In genomic region chr17:78588258-78589030, GRCh38 we compare ENCODE assay signal across 27 cellular contexts. TPM values are rescaled to one million over a fixed set of nuclear protein-coding genes. Genes with fewer than 3 reads are reported as not detected.
DNase-seq lines count a peak whose midpoint lies in the region; ATAC-seq and TF ChIP-seq lines count a peak whose summit lies in the region.
"Had no signal": no experiment of that assay in that cellular context is flagged by ENCODE, and none has a peak within 500 bp of the region (broad histone marks: within the 10 kb centered on the region; RNA-seq: fewer than 3 reads in every experiment).

No MANE protein-coding gene starts in this region.

- no peak overlapping the region for H2BK120ac ChIP-seq in mesendoderm (ENCODE audit: low read depth, low read length)

- DNase-seq in Karpas-422 (peak; percentile 49), T-helper 17 cell (no peak), mesendoderm (no peak), PC-3 (no peak), C1 segment of cervical spinal cord (lab: John Stamatoyannopoulos, UW) (no peak)
- DNase-seq: ACHN; activated effector memory CD4-positive, alpha-beta T cell treated with anti-CD3 and anti-CD28 coated beads, Interleukin-2, amount 50 U/mL, for 16 hours; effector memory CD4-positive, alpha-beta T cell; erythroblast; GM23248; head of caudate nucleus; mammary epithelial cell; NCI-H1048; NCI-H2029 treated with DMSO at 0.1 percent for 48 hours; NCI-H510A; nucleus accumbens; stimulated activated CD4-positive, alpha-beta T cell treated with anti-CD3 and anti-CD28 coated beads, Interleukin-4, amount 100 ng/mL, for 1 hour; stimulated activated naive B cell treated with anti-CD40 and anti-IgM and Interleukin-4, amounts not matched to agents 10 μg/mL and 1 μg/mL and 100 μg/mL, for 72 hours; T-cell; uterus had no signal

- H3K4me3 ChIP-seq in BLaER1 treated with 17β-estradiol and CSF1 and Interleukin-3, amounts not matched to agents 10 nM and 100 nM = peak overlapping the region in 2 of 10 experiments; percentile 1; a peak in 2 of 20 replicates
- H3K4me3 ChIP-seq in Karpas-422 (ENCODE audit: low read length) = no peak overlapping the region
- H3K4me3 ChIP-seq in mesendoderm (ENCODE audit: low read length) = no peak overlapping the region
- no peak overlapping the region for H3K4me3 ChIP-seq in PC-3 (ENCODE audit: low read length)
- H3K4me3 ChIP-seq: GM23248, Peyer's patch, uterus had no signal

- no peaks in the 10 kb centered on the region for H3K27me3 ChIP-seq in BLaER1 treated with 17β-estradiol and CSF1 and Interleukin-3, amounts not matched to agents 10 nM and 100 nM
- no peaks in the 10 kb centered on the region for H3K27me3 ChIP-seq in Karpas-422 (ENCODE audit: low read length)
- no peaks in the 10 kb centered on the region for H3K27me3 ChIP-seq in mesendoderm (ENCODE audit: insufficient read depth, low read length, poor library complexity)
- peaks cover 26% of the 10 kb centered on the region; the same call in 1 of the 2 replicates for H3K27me3 ChIP-seq in PC-3 (ENCODE audit: low read length)
- H3K27me3 ChIP-seq: Peyer's patch, uterus had no signal

- H3K79me1 ChIP-seq in mesendoderm (ENCODE audit: low read length) = no peaks in the 10 kb centered on the region

- ATAC-seq in T-helper 17 cell (no peak), GM18520 (IDR thresholded peaks at IDR 0.05; ENCODE audit: unreplicated experiment) (no peak), PC-3 (no peak), GM19328 (IDR thresholded peaks at IDR 0.05; ENCODE audit: unreplicated experiment) (no peak)
- ATAC-seq: stimulated activated naive B cell treated with anti-CD40 and anti-IgM and Interleukin-4, amounts not matched to agents 10 μg/mL and 1 μg/mL and 100 μg/mL, for 72 hours; T-cell had no signal

- H3K4me1 Mint-ChIP-seq in T-helper 17 cell = peaks cover 10% of the 10 kb centered on the region

- peak overlapping the region; percentile 39 for H3K27ac Mint-ChIP-seq in T-helper 17 cell
- H3K27ac Mint-ChIP-seq: T-cell had no signal

- TF ChIP-seq CTCF in PC-3 (conservative IDR thresholded peaks at IDR 0.05; ENCODE audit: low read depth, low read length) = no peak

- BruUV-seq in PC-3 (replicated peaks; lab: Mats Ljungman, UMichigan) = no TSS peak

- H2AK5ac ChIP-seq in mesendoderm (ENCODE audit: low read length) = no peak overlapping the region

- no peaks in the 10 kb centered on the region for H3K36me3 Mint-ChIP-seq in T-helper 17 cell (ENCODE audit: low read depth)
- H3K36me3 Mint-ChIP-seq: brain; stimulated activated naive B cell treated with anti-CD40 and anti-IgM and Interleukin-4, amounts not matched to agents 10 μg/mL and 1 μg/mL and 100 μg/mL, for 72 hours; T-cell had no signal

- no peak overlapping the region for H3K23ac ChIP-seq in mesendoderm (ENCODE audit: low read length)

- H2BK5ac ChIP-seq in mesendoderm (ENCODE audit: low read length) = no peak overlapping the region

- peaks cover 0 to 4% (median 0%) of the 10 kb centered on the region in 11 experiments; a peak in 2 of 22 replicates for H3K9me3 ChIP-seq in BLaER1 treated with 17β-estradiol and CSF1 and Interleukin-3, amounts not matched to agents 10 nM and 100 nM (replicated peaks in 1 of 11)
- no peaks in the 10 kb centered on the region for H3K9me3 ChIP-seq in Karpas-422 (ENCODE audit: low read length)
- H3K9me3 ChIP-seq in T-helper 17 cell (ENCODE audit: control insufficient read depth, low read length, poor library complexity, severe bottlenecking) = no peaks in the 10 kb centered on the region
- H3K9me3 ChIP-seq in PC-3 (ENCODE audit: low read length) = no peaks in the 10 kb centered on the region
- H3K9me3 ChIP-seq: Peyer's patch, uterus had no signal

- H3K18ac ChIP-seq in mesendoderm (ENCODE audit: low read length) = no peak overlapping the region

- POLR2A ChIA-PET in PC-3 (lab: Charles Lee; ENCODE audit: unreplicated experiment) = no interaction called here

- H2BK15ac ChIP-seq in mesendoderm (replicated peaks; ENCODE audit: low read depth) = no peak overlapping the region

- peak overlapping the region in 8 of 11 experiments; percentile 55 to 88 (median 82); a peak in 16 of 22 replicates for H3K9ac ChIP-seq in BLaER1 treated with 17β-estradiol and CSF1 and Interleukin-3, amounts not matched to agents 10 nM and 100 nM
- H3K9ac ChIP-seq in Karpas-422 (ENCODE audit: low read length) (no peak overlapping the region), mesendoderm (ENCODE audit: low read length) (no peak overlapping the region), PC-3 (ENCODE audit: low read length) (no peak overlapping the region)
- H3K9ac ChIP-seq: GM23248 had no signal

- H3K4ac ChIP-seq in mesendoderm (ENCODE audit: low read depth, low read length) = no peak overlapping the region

- no peaks in the 10 kb centered on the region for H3K9me2 ChIP-seq in Karpas-422 (replicated peaks; ENCODE audit: insufficient read depth, low read length)
- no peaks in the 10 kb centered on the region for H3K9me2 ChIP-seq in PC-3 (replicated peaks; ENCODE audit: low read length)

- no peak overlapping the region for H4K5ac ChIP-seq in mesendoderm (ENCODE audit: low read length)

- H3K79me2 ChIP-seq in Karpas-422 (ENCODE audit: low read length) (no peaks in the 10 kb centered on the region), mesendoderm (ENCODE audit: control insufficient read depth, insufficient read depth, low read length) (no peaks in the 10 kb centered on the region), PC-3 (ENCODE audit: low read length) (no peaks in the 10 kb centered on the region)

- H3K36me3 ChIP-seq in BLaER1 treated with 17β-estradiol and CSF1 and Interleukin-3, amounts not matched to agents 10 nM and 100 nM = no peaks in the 10 kb centered on the region
- H3K36me3 ChIP-seq in Karpas-422 (ENCODE audit: insufficient read depth, low read length) = no peaks in the 10 kb centered on the region
- no peaks in the 10 kb centered on the region for H3K36me3 ChIP-seq in mesendoderm (ENCODE audit: control insufficient read depth, insufficient read depth, low read length)
- no peaks in the 10 kb centered on the region for H3K36me3 ChIP-seq in PC-3 (ENCODE audit: low read depth, low read length)
- H3K36me3 ChIP-seq: Peyer's patch, uterus had no signal

- intact Hi-C loops in PC-3 (cut with micrococcal nuclease) = no loop called here

- H2AFZ ChIP-seq in Karpas-422 (ENCODE audit: low read length) = no peak overlapping the region
- no peak overlapping the region for H2AFZ ChIP-seq in PC-3 (ENCODE audit: low read length)
- H2AFZ ChIP-seq: GM23248 had no signal

- peak overlapping the region; percentile 28 for H3K56ac ChIP-seq in mesendoderm (ENCODE audit: low read length)

- peak overlapping the region; percentile 65 to 96 (median 94) for H3K4me2 ChIP-seq in BLaER1 treated with 17β-estradiol and CSF1 and Interleukin-3, amounts not matched to agents 10 nM and 100 nM
- H3K4me2 ChIP-seq in Karpas-422 (ENCODE audit: low read depth, low read length, poor library complexity, severe bottlenecking) = no peak overlapping the region
- H3K4me2 ChIP-seq in mesendoderm (ENCODE audit: low read length) = no peak overlapping the region
- no peak overlapping the region for H3K4me2 ChIP-seq in PC-3 (ENCODE audit: low read length)

- H4K20me1 ChIP-seq in BLaER1 treated with 17β-estradiol and CSF1 and Interleukin-3, amounts not matched to agents 10 nM and 100 nM = no peaks in the 10 kb centered on the region
- H4K20me1 ChIP-seq in Karpas-422 (ENCODE audit: insufficient read depth, low read depth, low read length) = no peaks in the 10 kb centered on the region
- no peaks in the 10 kb centered on the region for H4K20me1 ChIP-seq in PC-3 (ENCODE audit: low read length)

- WGBS in mesendoderm (ENCODE audit: extremely low coverage, insufficient coverage, low lambda C conversion rate) = no CpG with 5 or more reads among the region's 16 CpGs

- H3K4me3 Mint-ChIP-seq in T-helper 17 cell = no peak overlapping the region
- H3K4me3 Mint-ChIP-seq: brain; stimulated activated naive B cell treated with anti-CD40 and anti-IgM and Interleukin-4, amounts not matched to agents 10 μg/mL and 1 μg/mL and 100 μg/mL, for 72 hours; T-cell had no signal

- no peak overlapping the region for H4K8ac ChIP-seq in mesendoderm (ENCODE audit: low read depth, low read length)

- CTCF ChIA-PET in PC-3 (lab: Charles Lee) = no interaction called here

- H3K27me3 Mint-ChIP-seq in T-helper 17 cell = peaks cover 15% of the 10 kb centered on the region

- peak overlapping the region in 10 of 11 experiments; percentile 5 to 98 (median 96); a peak in 19 of 22 replicates for H3K27ac ChIP-seq in BLaER1 treated with 17β-estradiol and CSF1 and Interleukin-3, amounts not matched to agents 10 nM and 100 nM
- H3K27ac ChIP-seq in Karpas-422 (ENCODE audit: low read length) (no peak overlapping the region), mesendoderm (ENCODE audit: low read depth, low read length) (no peak overlapping the region), PC-3 (ENCODE audit: low read length) (no peak overlapping the region)
- H3K27ac ChIP-seq: C4-2B, GM23248, Peyer's patch, uterus had no signal

- no peaks in the 10 kb centered on the region for H3F3A ChIP-seq in PC-3 (ENCODE audit: low read length, unreplicated experiment)

- H3K4me1 ChIP-seq in BLaER1 treated with 17β-estradiol and CSF1 and Interleukin-3, amounts not matched to agents 10 nM and 100 nM = peaks cover 58 to 82% (median 73%) of the 10 kb centered on the region in 10 experiments
- peaks cover 6% of the 10 kb centered on the region for H3K4me1 ChIP-seq in Karpas-422 (ENCODE audit: low read length)
- H3K4me1 ChIP-seq in mesendoderm (ENCODE audit: control insufficient read depth, low read depth, low read length) = no peaks in the 10 kb centered on the region
- H3K4me1 ChIP-seq in PC-3 (ENCODE audit: insufficient read depth, low read length) = peaks cover 23% of the 10 kb centered on the region
- H3K4me1 ChIP-seq: uterus had no signal

RNA-seq across cellular contexts. Expression of gene DNAH17, which starts 11.2 kb away (rescaled TPM):
- not detected in 2 replicates for total RNA-seq in Karpas-422 (2014; rRNA removed; shearing (Covaris generic); ENCODE audit: low replicate concordance)
- total RNA-seq in T-helper 17 cell (under 1 TPM; 0.21 to 0.87 TPM), PC-3 (2014; rRNA removed) (0.04 and 0.23 TPM in 2 replicates)
- 0.69 TPM for polyA plus RNA-seq in mesendoderm (2013, experiment 1 of 2)
- 0.55 TPM for polyA plus RNA-seq in mesendoderm (2013, experiment 2 of 2)
- total RNA-seq: fibroblast of villous mesenchyme, GM23248 had no signal

Comparison
In these comparisons a context has a peak if more than half of its experiments do, and no peak if none do; other contexts are left out.
1. H3K27ac ChIP-seq: peak in BLaER1 treated with 17β-estradiol and CSF1 and Interleukin-3, amounts not matched to agents 10 nM and 100 nM (10 of 11); none in Karpas-422 (single experiment), mesendoderm (single experiment) and PC-3 (single experiment).
2. H3K4me2 ChIP-seq: peak in BLaER1 treated with 17β-estradiol and CSF1 and Interleukin-3, amounts not matched to agents 10 nM and 100 nM (11 of 11); none in Karpas-422 (single experiment), mesendoderm (single experiment) and PC-3 (single experiment).
3. H3K9ac ChIP-seq: peak in BLaER1 treated with 17β-estradiol and CSF1 and Interleukin-3, amounts not matched to agents 10 nM and 100 nM (8 of 11); none in Karpas-422 (single experiment), mesendoderm (single experiment) and PC-3 (single experiment).